22 cellular contexts compared by ENCODE assay signal in genomic region chr14:76613616-76614015, GRCh38.
"Had no signal": no experiment of that assay in that cellular context is flagged by ENCODE, and none has a peak within 500 bp of the region (broad histone marks: within the 10 kb centered on the region; RNA-seq: fewer than 3 reads in every experiment).

No MANE protein-coding gene starts in this region.

- H3K27ac ChIP-seq: body of pancreas, coronary artery, esophagus muscularis mucosa, gastroesophageal sphincter, heart right ventricle had no signal

- H3K4me3 ChIP-seq: body of pancreas, coronary artery, esophagus muscularis mucosa, gastroesophageal sphincter, heart right ventricle had no signal

- DNase-seq: activated CD4-positive, alpha-beta memory T cell treated with anti-CD3 and anti-CD28 coated beads, Interleukin-2, amount 10 ng/mL, durations not matched to agents 7 days and 5 days; activated CD4-positive, alpha-beta T cell treated with anti-CD3 and anti-CD28 coated beads for 1 hour; activated CD4-positive, alpha-beta T cell treated with anti-CD3 and anti-CD28 coated beads for 4 hours; activated CD4-positive, alpha-beta T cell treated with anti-CD3 and anti-CD28 coated beads, Interleukin-2, amount 10 ng/mL, durations not matched to agents 7 days and 5 days; activated CD4-positive, alpha-beta T cell treated with anti-CD3 and anti-CD28 coated beads, Interleukin-2, amount 50 U/mL, for 4 hours; activated effector memory CD4-positive, alpha-beta T cell treated with Interleukin-2 at 50 U/mL for 16 hours; activated gamma-delta T cell treated with Interleukin-2 at 50 U/mL for 16 hours; activated naive CD4-positive, alpha-beta T cell treated with anti-CD3 and anti-CD28 coated beads, Interleukin-2, amount 50 U/mL, for 16 hours; activated naive CD4-positive, alpha-beta T cell treated with Interleukin-2 at 50 U/mL for 16 hours; activated T-cell treated with anti-CD3 and anti-CD28 coated beads, Interleukin-2, amount 50 U/mL, for 4 hours; amygdala; aorta; body of pancreas; effector CD8-positive, alpha-beta T cell; erythroblast; foreskin melanocyte; heart right ventricle; T-helper 2 cell had no signal

- ATAC-seq: activated T-cell treated with anti-CD3 and anti-CD28 coated beads, Interleukin-2, amount 50 U/mL, for 4 hours; activated T-helper 17 cell treated with anti-CD3 and anti-CD28 coated beads, Interleukin-2, amount 50 U/mL, for 72 hours; body of pancreas; gastroesophageal sphincter; heart right ventricle had no signal
